ENCODE assay signal across 8 cellular contexts in genomic region chr16:29081825-29082639, GRCh38.
DNase-seq lines count a peak whose midpoint lies in the region; ATAC-seq and TF ChIP-seq lines count a peak whose summit lies in the region.
"Not testable (repeated sequence)": the region's sequence is repeated elsewhere in the genome, so short reads cannot be mapped to it uniquely, and the experiment has no call there.

No MANE protein-coding gene starts in this region.

- not testable (repeated sequence) for H3K27me3 ChIP-seq in ascending aorta, upper lobe of right lung

- not testable (repeated sequence) for H3K4me1 Mint-ChIP-seq in memory B cell

- peak; percentile 18 for DNase-seq in ELR (ENCODE audit: low read depth)
- peak; percentile 25 for DNase-seq in NCI-H345 (lab: John Stamatoyannopoulos, UW)
- DNase-seq in activated CD4-positive, alpha-beta T cell treated with anti-CD3 and anti-CD28 coated beads, Interleukin-2, amount 50 U/mL, for 4 hours, result peak; percentile 22 to 25
- DNase-seq in ascending aorta (ENCODE audit: low spot score in 2 of 2); memory B cell (ENCODE audit: low spot score in 2 of 2); upper lobe of right lung: not testable (repeated sequence)
- peak; percentile 8 for DNase-seq in fibroblast of peridontal ligament (ENCODE audit: extremely low read depth)

- ATAC-seq in memory B cell (ENCODE audit: low read depth), result peak; percentile 71
- peak; percentile 88 for ATAC-seq in upper lobe of right lung

- not testable (repeated sequence) for H3K36me3 ChIP-seq in ascending aorta
- peaks cover 10% of the 10 kb centered on the region for H3K36me3 ChIP-seq in upper lobe of right lung

- not testable (repeated sequence) for H3K27ac Mint-ChIP-seq in memory B cell

- H3K4me1 ChIP-seq in ascending aorta, upper lobe of right lung: not testable (repeated sequence)

- intact Hi-C loops in ascending aorta (cut with DNase I); upper lobe of right lung (cut with DNase I): not testable (repeated sequence)

- not testable (repeated sequence) for H3K36me3 Mint-ChIP-seq in memory B cell

- H3K27ac ChIP-seq in ascending aorta (peak overlapping the region in 1 of 2 donors; percentile 70), skin epidermis (peak overlapping the region in 6 of 21 experiments; percentile 9 to 74 (median 57))
- not testable (repeated sequence) for H3K27ac ChIP-seq in upper lobe of right lung

- not testable (repeated sequence) for H3K27me3 Mint-ChIP-seq in memory B cell

- not testable (repeated sequence) for H3K9me3 Mint-ChIP-seq in memory B cell

- TF ChIP-seq CTCF in ascending aorta (IDR thresholded peaks at IDR 0.05); upper lobe of right lung (IDR thresholded peaks at IDR 0.05): not testable (repeated sequence)

- H3K4me3 ChIP-seq in ascending aorta (peak overlapping the region; percentile 45 to 62), skin epidermis (peak overlapping the region; percentile 16 to 35 (median 30)), upper lobe of right lung (peak overlapping the region; percentile 46)

- H3K4me3 Mint-ChIP-seq in memory B cell, result peak overlapping the region; percentile 80

- H3K9me3 ChIP-seq in ascending aorta, upper lobe of right lung: not testable (repeated sequence)
